Comparison of ENCODE assay signal across 9 cellular contexts in the genomic region with DNA sequence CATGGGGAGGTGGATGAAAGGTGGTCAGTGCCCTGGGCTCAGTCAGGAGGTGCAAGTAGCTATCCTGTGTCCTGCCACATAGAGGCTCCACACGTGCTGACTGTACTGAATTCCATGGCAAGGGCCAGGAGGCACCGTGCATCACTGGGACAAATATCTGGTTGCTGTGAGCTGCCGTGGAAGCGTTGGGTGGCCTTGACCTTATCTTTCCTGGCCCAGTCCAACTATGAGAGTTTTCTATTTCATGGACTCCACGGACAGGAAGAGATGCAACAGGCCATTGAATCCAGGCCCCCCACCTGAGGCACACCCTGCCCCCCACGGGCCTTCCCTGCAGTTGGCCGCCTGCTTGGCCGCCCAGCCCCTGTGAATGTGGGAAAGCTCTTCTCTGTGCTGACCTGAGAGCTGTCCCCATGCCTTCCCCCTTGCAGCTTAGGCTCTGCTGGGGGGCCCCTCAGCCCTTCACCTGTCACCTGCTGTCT. TPM values are rescaled to one million over a fixed set of nuclear protein-coding genes. Genes with fewer than 3 reads are reported as not detected.
DNase-seq lines count a peak whose midpoint lies in the region; ATAC-seq and TF ChIP-seq lines count a peak whose summit lies in the region.
"Had no signal": no experiment of that assay in that cellular context is flagged by ENCODE, and none has a peak within 500 bp of the region (broad histone marks: within the 10 kb centered on the region; RNA-seq: fewer than 3 reads in every experiment).

No MANE protein-coding gene starts in this region.

- H3K36me3 Mint-ChIP-seq in neural progenitor cell = peaks cover 22% of the 10 kb centered on the region

- POLR2A ChIA-PET in OCI-LY7 (lab: Charles Lee) = interaction anchor here (0.7 to 1.2 kb wide), 3 partner anchors 39 to 61 kb away, joined by 3 to 6 read pairs (median 4); no protein-coding TSS in a partner anchor

- peaks cover 8% of the 10 kb centered on the region for H3F3A ChIP-seq in DOHH2 (ENCODE audit: control insufficient read depth, insufficient read depth)
- peaks cover 8% of the 10 kb centered on the region for H3F3A ChIP-seq in neural progenitor cell (ENCODE audit: low read depth)

- peaks cover 2% of the 10 kb centered on the region for H3K27me3 Mint-ChIP-seq in neural progenitor cell (ENCODE audit: insufficient read depth, low read depth)
- H3K27me3 Mint-ChIP-seq: activated naive CD4-positive, alpha-beta T cell treated with anti-CD3 and anti-CD28 coated beads, Interleukin-2, amount 10 ng/mL, durations not matched to agents 7 days and 5 days had no signal

- H3K27me3 ChIP-seq in DOHH2 (ENCODE audit: control insufficient read depth, low read length) (no peaks in the 10 kb centered on the region), endocrine pancreas (ENCODE audit: control insufficient read depth, insufficient read depth, low read length) (no peaks in the 10 kb centered on the region), neural progenitor cell (no peaks in the 10 kb centered on the region)

- H3K27ac Mint-ChIP-seq in neural progenitor cell = no peak overlapping the region

- no peak for ATAC-seq in esophagus mucosa
- no peak for ATAC-seq in HG03571 (IDR thresholded peaks at IDR 0.05; ENCODE audit: unreplicated experiment)
- ATAC-seq in GM21723 (IDR thresholded peaks at IDR 0.05; ENCODE audit: unreplicated experiment) = no peak

- TF ChIP-seq CTCF in DOHH2 (IDR thresholded peaks at IDR 0.05; ENCODE audit: low read depth, low read length, poor library complexity, severe bottlenecking) (no peak), OCI-LY7 (conservative IDR thresholded peaks at IDR 0.05; ENCODE audit: low read length) (no peak), neural progenitor cell (IDR thresholded peaks at IDR 0.05) (no peak)

- DNase-seq in OCI-LY7 (ENCODE audit: low spot score) (no peak), neural progenitor cell (ENCODE audit: low spot score) (no peak)
- DNase-seq in stimulated activated CD4-positive, alpha-beta T cell treated with anti-CD3 and anti-CD28 coated beads, Interleukin-15, amount 100 ng/mL, for 24 hours = no peak
- DNase-seq: activated naive CD4-positive, alpha-beta T cell treated with anti-CD3 and anti-CD28 coated beads, Interleukin-2, amount 10 ng/mL, durations not matched to agents 7 days and 5 days had no signal

- H3K9me2 ChIP-seq in DOHH2 (replicated peaks; ENCODE audit: control insufficient read depth, low read length) (no peaks in the 10 kb centered on the region), OCI-LY7 (ENCODE audit: insufficient read depth, low read length) (no peaks in the 10 kb centered on the region)

- intact Hi-C loops in OCI-LY7 (cut with micrococcal nuclease; ENCODE audit: unreplicated experiment) = loop anchor here (10.0 kb wide), 1 partner anchor 659 kb away; no protein-coding TSS in a partner anchor

- peak overlapping the region; percentile 95 for H3K4me3 Mint-ChIP-seq in neural progenitor cell

- H3K27ac ChIP-seq in DOHH2 (ENCODE audit: low read depth, low read length) = no peak overlapping the region
- H3K27ac ChIP-seq in OCI-LY7 (ENCODE audit: low read depth, low read length, poor library complexity, severe bottlenecking) = no peak overlapping the region
- no peak overlapping the region for H3K27ac ChIP-seq in neural progenitor cell

- H3K9me3 ChIP-seq in DOHH2 (ENCODE audit: control insufficient read depth, insufficient read depth, low read length) (no peaks in the 10 kb centered on the region), OCI-LY7 (ENCODE audit: low read length) (no peaks in the 10 kb centered on the region), endocrine pancreas (ENCODE audit: control insufficient read depth, low read length) (no peaks in the 10 kb centered on the region), neural progenitor cell (ENCODE audit: low read depth) (no peaks in the 10 kb centered on the region)

- H3K4me2 ChIP-seq in DOHH2 (ENCODE audit: low read length) (peak overlapping the region; percentile 68), OCI-LY7 (ENCODE audit: low read length) (peak overlapping the region; percentile 74), neural progenitor cell (peak overlapping the region; percentile 79)

- H3K36me3 ChIP-seq in DOHH2 (ENCODE audit: control insufficient read depth, low read length) (peaks cover 65% of the 10 kb centered on the region), OCI-LY7 (ENCODE audit: insufficient read depth, low read length) (peaks cover 53% of the 10 kb centered on the region), endocrine pancreas (ENCODE audit: control insufficient read depth, insufficient read depth, low read length) (no peaks in the 10 kb centered on the region), neural progenitor cell (no peaks in the 10 kb centered on the region)

- CTCF ChIA-PET in OCI-LY7 (lab: Charles Lee; ENCODE audit: unreplicated experiment) = no interaction called here

- H3K4me1 Mint-ChIP-seq in neural progenitor cell = peaks cover 15% of the 10 kb centered on the region

- no TSS peak for BruUV-seq in OCI-LY7 (replicated peaks; lab: Mats Ljungman, UMichigan)

- H3K9ac ChIP-seq in endocrine pancreas (ENCODE audit: control insufficient read depth, insufficient read depth, low read length) (peak overlapping the region; percentile 26), neural progenitor cell (peak overlapping the region; percentile 74)

- H3K4me3 ChIP-seq in DOHH2 (ENCODE audit: low read length) (peak overlapping the region; percentile 99), OCI-LY7 (ENCODE audit: low read depth, low read length, poor library complexity, severe bottlenecking) (peak overlapping the region; percentile 82), endocrine pancreas (ENCODE audit: control insufficient read depth, insufficient read depth, low read length) (no peak overlapping the region), neural progenitor cell (peak overlapping the region; percentile 97)

- H2AFZ ChIP-seq in OCI-LY7 (ENCODE audit: low read length) = no peak overlapping the region
- H2AFZ ChIP-seq in neural progenitor cell (replicated peaks) = no peak overlapping the region

- peaks cover 46% of the 10 kb centered on the region for H3K4me1 ChIP-seq in DOHH2 (ENCODE audit: control insufficient read depth, low read length)
- H3K4me1 ChIP-seq in OCI-LY7 (ENCODE audit: insufficient read depth, low read length, poor library complexity, severe bottlenecking) = peaks cover 39% of the 10 kb centered on the region
- H3K4me1 ChIP-seq in endocrine pancreas (ENCODE audit: control insufficient read depth, insufficient read depth, low read length) = no peaks in the 10 kb centered on the region
- peaks cover 21% of the 10 kb centered on the region for H3K4me1 ChIP-seq in neural progenitor cell

- H4K20me1 ChIP-seq in DOHH2 (ENCODE audit: control insufficient read depth, insufficient read depth, low read depth, low read length) = peaks cover 2% of the 10 kb centered on the region; the same call in 1 of the 2 replicates
- no peaks in the 10 kb centered on the region for H4K20me1 ChIP-seq in OCI-LY7 (ENCODE audit: insufficient read depth, low read length)
- peaks cover 22% of the 10 kb centered on the region for H4K20me1 ChIP-seq in neural progenitor cell (ENCODE audit: low read depth)

- peaks cover 54% of the 10 kb centered on the region for H3K79me2 ChIP-seq in DOHH2 (ENCODE audit: control insufficient read depth, low read length)
- H3K79me2 ChIP-seq in OCI-LY7 (ENCODE audit: insufficient read depth, low read depth, low read length) = peaks cover 17% of the 10 kb centered on the region; the same call in 1 of the 2 replicates
- peaks cover 37% of the 10 kb centered on the region for H3K79me2 ChIP-seq in neural progenitor cell (ENCODE audit: low read depth)

- H3K9me3 Mint-ChIP-seq in neural progenitor cell = no peaks in the 10 kb centered on the region
- H3K9me3 Mint-ChIP-seq: activated naive CD4-positive, alpha-beta T cell treated with anti-CD3 and anti-CD28 coated beads, Interleukin-2, amount 10 ng/mL, durations not matched to agents 7 days and 5 days had no signal

RNA-seq across cellular contexts. Expression of a gene that starts 1.7 kb away (rescaled TPM):
- 135 and 148 TPM in 2 replicates for total RNA-seq in OCI-LY7 (2014; rRNA removed; shearing (Covaris generic))
- total RNA-seq in OCI-LY7 (2022) (105 and 106 TPM in 2 replicates), neural progenitor cell (ENCODE audit: low replicate concordance) (116 and 187 TPM in 2 replicates), esophagus mucosa (57.5 TPM)

RNA-seq across cellular contexts. Expression of a gene that starts 41.0 kb away (rescaled TPM):
- total RNA-seq in OCI-LY7 (2014; rRNA removed; shearing (Covaris generic)) = 27.9 and 31.9 TPM in 2 replicates
- total RNA-seq in OCI-LY7 (2022) = 20.2 and 23.9 TPM in 2 replicates
- total RNA-seq in neural progenitor cell (ENCODE audit: low replicate concordance) = 24.1 and 24.9 TPM in 2 replicates
- total RNA-seq in esophagus mucosa = 10.6 TPM
